8 cellular contexts compared by ENCODE assay signal in the genomic region with DNA sequence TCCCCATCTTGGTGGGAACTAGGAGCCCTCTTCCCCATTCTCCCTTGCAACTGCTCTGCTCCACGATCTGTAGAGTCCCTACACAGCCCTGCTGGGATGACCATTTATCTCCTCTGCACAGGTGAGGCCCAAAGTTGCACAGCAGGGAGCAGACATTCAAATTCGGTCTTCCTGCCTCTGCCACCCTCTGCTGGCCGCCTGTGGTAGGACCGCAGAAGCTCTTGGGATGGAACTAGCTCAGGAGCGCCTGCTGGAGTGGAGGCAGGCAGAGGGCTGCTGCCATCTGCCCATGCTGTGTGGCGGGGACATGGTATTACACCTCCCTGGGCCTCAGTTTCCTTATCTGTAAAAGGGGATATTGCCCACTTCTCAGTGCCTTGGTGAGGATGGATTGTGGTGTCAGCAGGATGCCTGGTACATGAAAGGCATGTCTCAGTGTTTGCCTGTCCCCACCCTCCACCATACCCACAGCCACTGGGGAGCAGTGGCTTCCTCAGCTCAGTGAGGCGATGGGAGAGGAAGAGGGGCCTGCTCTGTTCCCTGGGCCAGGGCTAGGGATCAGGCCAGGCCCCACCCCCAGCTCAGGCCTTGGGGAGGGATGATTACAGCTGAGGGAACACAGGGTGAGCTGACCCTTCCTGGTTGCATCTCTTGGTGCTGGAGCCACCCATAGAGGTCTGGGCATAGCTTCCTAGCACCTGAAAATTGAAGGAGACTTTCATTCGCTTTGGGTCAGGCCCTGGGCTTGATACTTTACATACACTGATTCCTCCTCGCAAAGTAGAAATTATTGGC. TPM values are rescaled to one million over a fixed set of nuclear protein-coding genes. Genes with fewer than 3 reads are reported as not detected.
DNase-seq lines count a peak whose midpoint lies in the region; ATAC-seq lines count a peak whose summit lies in the region.

No MANE protein-coding gene starts in this region.

- peak overlapping the region in 1 of 11 experiments; percentile 27; a peak in 1 of 22 replicates for H3K27ac ChIP-seq in BLaER1 treated with 17β-estradiol and CSF1 and Interleukin-3, amounts not matched to agents 10 nM and 100 nM
- no peak overlapping the region for H3K27ac ChIP-seq in mesenchymal stem cell (ENCODE audit: low read length, poor library complexity, severe bottlenecking)

- H3K9me3 ChIP-seq in BLaER1 treated with 17β-estradiol and CSF1 and Interleukin-3, amounts not matched to agents 10 nM and 100 nM (replicated peaks in 1 of 11) = no peaks in the 10 kb centered on the region
- H3K9me3 ChIP-seq in mesenchymal stem cell (ENCODE audit: control insufficient read depth, low read length) = no peaks in the 10 kb centered on the region

- H2BK5ac ChIP-seq in mesenchymal stem cell (ENCODE audit: low read depth, low read length, poor library complexity, severe bottlenecking) = no peak overlapping the region

- WGBS in mesenchymal stem cell = 39% methylated on average over 8 of the region's 9 CpGs

- H2AFZ ChIP-seq in mesenchymal stem cell (ENCODE audit: low read depth, low read length) = no peak overlapping the region

- H2BK120ac ChIP-seq in mesenchymal stem cell (ENCODE audit: low read depth, low read length) = no peak overlapping the region

- H3K4ac ChIP-seq in mesenchymal stem cell (ENCODE audit: low read depth in 1 of 2, low read length in 2 of 2) = no peak overlapping the region

- peaks cover 0 to 15% (median 0%) of the 10 kb centered on the region in 11 experiments; a peak in 3 of 22 replicates for H3K36me3 ChIP-seq in BLaER1 treated with 17β-estradiol and CSF1 and Interleukin-3, amounts not matched to agents 10 nM and 100 nM
- peaks cover 32 to 71% of the 10 kb centered on the region in 2 experiments for H3K36me3 ChIP-seq in mesenchymal stem cell (ENCODE audit: control insufficient read depth in 1 of 2, insufficient read depth in 2 of 2, low read depth in 1 of 2, low read length in 2 of 2)

- no peak overlapping the region for H2BK15ac ChIP-seq in mesenchymal stem cell (ENCODE audit: low read depth, poor library complexity, severe bottlenecking)

- H4K91ac ChIP-seq in mesenchymal stem cell (ENCODE audit: low read length) = peak overlapping the region; percentile 31

- H2BK12ac ChIP-seq in mesenchymal stem cell (ENCODE audit: low read length in 2 of 2) = no peak overlapping the region

- no peak overlapping the region for H4K8ac ChIP-seq in mesenchymal stem cell (ENCODE audit: low read length)

- ATAC-seq in HG03469 (IDR thresholded peaks at IDR 0.05; ENCODE audit: unreplicated experiment) = peak; percentile 72

- H3K4me3 ChIP-seq in BLaER1 treated with 17β-estradiol and CSF1 and Interleukin-3, amounts not matched to agents 10 nM and 100 nM = no peak overlapping the region
- no peak overlapping the region for H3K4me3 ChIP-seq in mesenchymal stem cell (ENCODE audit: insufficient read depth in 1 of 2, low read depth in 1 of 2, low read length in 2 of 2)

- no peak overlapping the region for H2AK5ac ChIP-seq in mesenchymal stem cell (ENCODE audit: low read length, severe bottlenecking)

- peaks cover 10 to 35% (median 30%) of the 10 kb centered on the region in 10 experiments for H3K4me1 ChIP-seq in BLaER1 treated with 17β-estradiol and CSF1 and Interleukin-3, amounts not matched to agents 10 nM and 100 nM
- H3K4me1 ChIP-seq in mesenchymal stem cell (ENCODE audit: control insufficient read depth, insufficient read depth, low read depth, low read length) = no peaks in the 10 kb centered on the region

- H3K23ac ChIP-seq in mesenchymal stem cell (ENCODE audit: low read length in 2 of 2) = no peak overlapping the region

- H3K27me3 ChIP-seq in BLaER1 treated with 17β-estradiol and CSF1 and Interleukin-3, amounts not matched to agents 10 nM and 100 nM = no peaks in the 10 kb centered on the region
- no peaks in the 10 kb centered on the region for H3K27me3 ChIP-seq in mesenchymal stem cell (ENCODE audit: control insufficient read depth in 1 of 2, insufficient read depth in 1 of 2, low read length in 2 of 2)

- peak overlapping the region in 8 of 11 experiments; percentile 4 to 48 (median 28); a peak in 6 of 22 replicates for H3K9ac ChIP-seq in BLaER1 treated with 17β-estradiol and CSF1 and Interleukin-3, amounts not matched to agents 10 nM and 100 nM
- H3K9ac ChIP-seq in mesenchymal stem cell (ENCODE audit: low read length) = no peak overlapping the region

- H3K14ac ChIP-seq in mesenchymal stem cell (ENCODE audit: low read length in 2 of 2) = no peak overlapping the region

- peaks cover 3% of the 10 kb centered on the region for H3K79me1 ChIP-seq in mesenchymal stem cell (replicated peaks; ENCODE audit: low read length, poor library complexity, severe bottlenecking)

- DNase-seq in GM19240 (ENCODE audit: insufficient read length, low spot score) = peak; percentile 98
- DNase-seq in NCI-H82 (lab: John Stamatoyannopoulos, UW) = peak; percentile 82
- DNase-seq in activated CD8-positive, alpha-beta memory T cell treated with anti-CD3 and anti-CD28 coated beads for 1 hour (ENCODE audit: extremely low read depth in 1 of 2, low read depth in 1 of 2) = peak; percentile 50 to 66
- peak; percentile 63 for DNase-seq in effector CD8-positive, alpha-beta T cell (lab: John Stamatoyannopoulos, UW)
- peak; percentile 69 for DNase-seq in mesenchymal stem cell
- peak; percentile 68 to 77 for DNase-seq in stimulated activated CD8-positive, alpha-beta memory T cell treated with anti-CD3 and anti-CD28 coated beads, Interleukin-2, amount 100 ng/mL, for 48 hours (ENCODE audit: low read depth in 2 of 2)

- peak overlapping the region; percentile 3 to 71 (median 51); a peak in 18 of 22 replicates for H3K4me2 ChIP-seq in BLaER1 treated with 17β-estradiol and CSF1 and Interleukin-3, amounts not matched to agents 10 nM and 100 nM
- H3K4me2 ChIP-seq in mesenchymal stem cell (ENCODE audit: low read length, poor library complexity, severe bottlenecking) = no peak overlapping the region

- H3K18ac ChIP-seq in mesenchymal stem cell (ENCODE audit: low read depth in 1 of 2, low read length in 2 of 2) = no peak overlapping the region

- peaks cover 0 to 47% (median 4%) of the 10 kb centered on the region in 11 experiments; a peak in 6 of 22 replicates for H4K20me1 ChIP-seq in BLaER1 treated with 17β-estradiol and CSF1 and Interleukin-3, amounts not matched to agents 10 nM and 100 nM

RNA-seq across cellular contexts. Expression of gene OMP, which starts 11.3 kb away (rescaled TPM):
- polyA plus RNA-seq in mesenchymal stem cell (2013, experiment 1 of 2) = 0.19 TPM
- not detected for polyA plus RNA-seq in mesenchymal stem cell (2013, experiment 2 of 2)

RNA-seq across cellular contexts. Expression of gene CAPN5, which starts 24.6 kb away (rescaled TPM):
- 26.0 TPM for polyA plus RNA-seq in mesenchymal stem cell (2013, experiment 1 of 2)
- 25.0 TPM for polyA plus RNA-seq in mesenchymal stem cell (2013, experiment 2 of 2)

RNA-seq across cellular contexts. Expression of gene MYO7A, which starts 36.7 kb away (rescaled TPM):
- polyA plus RNA-seq in mesenchymal stem cell (2013, experiment 1 of 2) = 0.04 TPM
- 0.03 TPM for polyA plus RNA-seq in mesenchymal stem cell (2013, experiment 2 of 2)

RNA-seq across cellular contexts. Expression of gene B3GNT6, which starts 57.1 kb away (rescaled TPM):
- polyA plus RNA-seq in mesenchymal stem cell (2013, experiment 1 of 2) = not detected
- polyA plus RNA-seq in mesenchymal stem cell (2013, experiment 2 of 2) = not detected
